In the genomic region with DNA sequence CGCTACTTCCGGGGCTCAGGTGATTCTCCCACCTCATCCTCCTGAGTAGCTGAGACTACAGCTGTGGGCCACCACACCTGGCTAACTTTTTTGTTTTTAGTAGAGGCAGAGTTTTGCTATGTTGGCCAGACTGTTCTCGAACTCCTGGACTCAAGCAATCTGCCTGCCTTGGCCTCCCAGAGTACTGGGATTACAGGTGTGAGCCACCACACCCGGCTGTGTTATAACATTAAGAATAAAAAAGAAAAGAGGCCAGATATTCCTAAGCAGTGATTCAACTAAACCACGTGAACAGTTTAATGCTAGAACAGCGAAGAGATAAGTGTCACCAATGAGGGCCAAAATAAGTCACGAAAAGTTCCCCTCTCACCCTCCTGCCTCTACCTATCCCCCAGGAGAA, we compare ENCODE assay signal across 1 cellular context.
TF ChIP-seq lines count a peak whose summit lies in the region.

No MANE protein-coding gene starts in this region.

TF ChIP-seq in HepG2, 621 proteins besides CTCF, POLR2A, EP300 and RAD21 (continued from another document):
- TF ChIP-seq ZNF207 (IDR thresholded peaks at IDR 0.05; ENCODE audit: borderline replicate concordance): no peak
- TF ChIP-seq NFKB2 (CRISPR knock-in tag; IDR thresholded peaks at IDR 0.05; ENCODE audit: borderline replicate concordance): no peak
- TF ChIP-seq LCORL (IDR thresholded peaks at IDR 0.05): no peak
- TF ChIP-seq LCORL (CRISPR knock-in tag; IDR thresholded peaks at IDR 0.05): no peak
- TF ChIP-seq, protein P1, sequence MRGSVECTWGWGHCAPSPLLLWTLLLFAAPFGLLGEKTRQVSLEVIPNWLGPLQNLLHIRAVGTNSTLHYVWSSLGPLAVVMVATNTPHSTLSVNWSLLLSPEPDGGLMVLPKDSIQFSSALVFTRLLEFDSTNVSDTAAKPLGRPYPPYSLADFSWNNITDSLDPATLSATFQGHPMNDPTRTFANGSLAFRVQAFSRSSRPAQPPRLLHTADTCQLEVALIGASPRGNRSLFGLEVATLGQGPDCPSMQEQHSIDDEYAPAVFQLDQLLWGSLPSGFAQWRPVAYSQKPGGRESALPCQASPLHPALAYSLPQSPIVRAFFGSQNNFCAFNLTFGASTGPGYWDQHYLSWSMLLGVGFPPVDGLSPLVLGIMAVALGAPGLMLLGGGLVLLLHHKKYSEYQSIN (CRISPR knock-in tag; IDR thresholded peaks at IDR 0.05; ENCODE audit: borderline replicate concordance): no peak
- TF ChIP-seq AGO1 (IDR thresholded peaks at IDR 0.05; ENCODE audit: low read depth, low read length, poor library complexity, severe bottlenecking): no peak
- 0 out of 2 replicates have a peak, but pooled peaks have one; percentile 4 for TF ChIP-seq ZNF816 (CRISPR knock-in tag; IDR thresholded peaks at IDR 0.05; ENCODE audit: borderline replicate concordance)
- TF ChIP-seq KLF6 (CRISPR knock-in tag; IDR thresholded peaks at IDR 0.05): no peak
- no peak for TF ChIP-seq ZNF567 (CRISPR knock-in tag; IDR thresholded peaks at IDR 0.05; ENCODE audit: borderline replicate concordance)
- no peak for TF ChIP-seq ZNF431 (CRISPR knock-in tag; IDR thresholded peaks at IDR 0.05; ENCODE audit: borderline replicate concordance, low read depth)
TF ChIP-seq in HepG2: peak in this region for 7.
